2 cellular contexts compared by ENCODE assay signal in the genomic region with DNA sequence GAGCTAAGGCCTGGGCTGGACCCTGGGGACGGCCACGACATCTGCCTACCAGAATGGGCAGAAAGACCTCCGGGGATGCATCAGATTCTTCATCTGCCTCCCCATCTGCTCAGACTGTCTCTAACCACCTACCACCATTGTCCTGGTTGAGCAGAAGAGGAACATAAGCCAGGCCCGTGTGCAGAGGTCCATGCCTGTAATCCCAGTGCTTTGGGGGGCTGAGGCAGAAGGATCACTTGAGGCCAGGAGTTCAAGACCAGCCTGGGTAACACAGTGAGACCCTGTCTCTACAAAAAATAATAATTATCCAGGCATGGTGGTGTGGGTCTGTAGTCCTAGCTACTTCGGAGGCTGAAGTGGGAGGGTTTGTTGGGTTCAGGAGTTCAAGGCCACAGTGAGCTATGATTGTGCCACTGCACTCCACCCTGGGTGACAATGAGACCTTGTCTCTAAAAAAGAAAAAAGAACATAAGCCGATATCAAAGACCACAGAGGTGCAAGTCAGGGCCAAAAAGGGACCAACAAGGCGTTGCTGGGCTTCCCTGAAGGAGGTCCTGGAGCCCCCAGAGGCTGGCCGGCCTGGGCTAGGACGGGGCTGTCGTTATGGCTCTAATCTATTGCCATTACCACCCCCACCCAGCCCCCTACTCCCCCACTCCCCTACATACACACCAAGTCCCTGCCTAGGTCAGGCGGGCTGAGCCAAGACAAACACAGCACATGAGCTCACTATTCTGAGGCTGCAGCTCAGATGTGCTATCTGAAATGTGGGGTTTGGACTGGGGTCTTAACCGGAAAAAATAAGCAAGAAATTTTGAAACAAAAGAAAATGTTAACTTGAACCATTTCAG.
TF ChIP-seq lines count a peak whose summit lies in the region.

No MANE protein-coding gene starts in this region.

TF ChIP-seq in GM23338, 12 proteins besides CTCF, POLR2A, EP300 and RAD21 (continues in another document):
- TF ChIP-seq CREB1 (CRISPR knock-in tag; IDR thresholded peaks at IDR 0.05; ENCODE audit: low read depth) = no peak
- TF ChIP-seq STAT1 (IDR thresholded peaks at IDR 0.05; ENCODE audit: unreplicated experiment) = no peak
- no peak for TF ChIP-seq EZH2phosphoT487 (IDR thresholded peaks at IDR 0.05; ENCODE audit: unreplicated experiment)
- TF ChIP-seq, protein P1, sequence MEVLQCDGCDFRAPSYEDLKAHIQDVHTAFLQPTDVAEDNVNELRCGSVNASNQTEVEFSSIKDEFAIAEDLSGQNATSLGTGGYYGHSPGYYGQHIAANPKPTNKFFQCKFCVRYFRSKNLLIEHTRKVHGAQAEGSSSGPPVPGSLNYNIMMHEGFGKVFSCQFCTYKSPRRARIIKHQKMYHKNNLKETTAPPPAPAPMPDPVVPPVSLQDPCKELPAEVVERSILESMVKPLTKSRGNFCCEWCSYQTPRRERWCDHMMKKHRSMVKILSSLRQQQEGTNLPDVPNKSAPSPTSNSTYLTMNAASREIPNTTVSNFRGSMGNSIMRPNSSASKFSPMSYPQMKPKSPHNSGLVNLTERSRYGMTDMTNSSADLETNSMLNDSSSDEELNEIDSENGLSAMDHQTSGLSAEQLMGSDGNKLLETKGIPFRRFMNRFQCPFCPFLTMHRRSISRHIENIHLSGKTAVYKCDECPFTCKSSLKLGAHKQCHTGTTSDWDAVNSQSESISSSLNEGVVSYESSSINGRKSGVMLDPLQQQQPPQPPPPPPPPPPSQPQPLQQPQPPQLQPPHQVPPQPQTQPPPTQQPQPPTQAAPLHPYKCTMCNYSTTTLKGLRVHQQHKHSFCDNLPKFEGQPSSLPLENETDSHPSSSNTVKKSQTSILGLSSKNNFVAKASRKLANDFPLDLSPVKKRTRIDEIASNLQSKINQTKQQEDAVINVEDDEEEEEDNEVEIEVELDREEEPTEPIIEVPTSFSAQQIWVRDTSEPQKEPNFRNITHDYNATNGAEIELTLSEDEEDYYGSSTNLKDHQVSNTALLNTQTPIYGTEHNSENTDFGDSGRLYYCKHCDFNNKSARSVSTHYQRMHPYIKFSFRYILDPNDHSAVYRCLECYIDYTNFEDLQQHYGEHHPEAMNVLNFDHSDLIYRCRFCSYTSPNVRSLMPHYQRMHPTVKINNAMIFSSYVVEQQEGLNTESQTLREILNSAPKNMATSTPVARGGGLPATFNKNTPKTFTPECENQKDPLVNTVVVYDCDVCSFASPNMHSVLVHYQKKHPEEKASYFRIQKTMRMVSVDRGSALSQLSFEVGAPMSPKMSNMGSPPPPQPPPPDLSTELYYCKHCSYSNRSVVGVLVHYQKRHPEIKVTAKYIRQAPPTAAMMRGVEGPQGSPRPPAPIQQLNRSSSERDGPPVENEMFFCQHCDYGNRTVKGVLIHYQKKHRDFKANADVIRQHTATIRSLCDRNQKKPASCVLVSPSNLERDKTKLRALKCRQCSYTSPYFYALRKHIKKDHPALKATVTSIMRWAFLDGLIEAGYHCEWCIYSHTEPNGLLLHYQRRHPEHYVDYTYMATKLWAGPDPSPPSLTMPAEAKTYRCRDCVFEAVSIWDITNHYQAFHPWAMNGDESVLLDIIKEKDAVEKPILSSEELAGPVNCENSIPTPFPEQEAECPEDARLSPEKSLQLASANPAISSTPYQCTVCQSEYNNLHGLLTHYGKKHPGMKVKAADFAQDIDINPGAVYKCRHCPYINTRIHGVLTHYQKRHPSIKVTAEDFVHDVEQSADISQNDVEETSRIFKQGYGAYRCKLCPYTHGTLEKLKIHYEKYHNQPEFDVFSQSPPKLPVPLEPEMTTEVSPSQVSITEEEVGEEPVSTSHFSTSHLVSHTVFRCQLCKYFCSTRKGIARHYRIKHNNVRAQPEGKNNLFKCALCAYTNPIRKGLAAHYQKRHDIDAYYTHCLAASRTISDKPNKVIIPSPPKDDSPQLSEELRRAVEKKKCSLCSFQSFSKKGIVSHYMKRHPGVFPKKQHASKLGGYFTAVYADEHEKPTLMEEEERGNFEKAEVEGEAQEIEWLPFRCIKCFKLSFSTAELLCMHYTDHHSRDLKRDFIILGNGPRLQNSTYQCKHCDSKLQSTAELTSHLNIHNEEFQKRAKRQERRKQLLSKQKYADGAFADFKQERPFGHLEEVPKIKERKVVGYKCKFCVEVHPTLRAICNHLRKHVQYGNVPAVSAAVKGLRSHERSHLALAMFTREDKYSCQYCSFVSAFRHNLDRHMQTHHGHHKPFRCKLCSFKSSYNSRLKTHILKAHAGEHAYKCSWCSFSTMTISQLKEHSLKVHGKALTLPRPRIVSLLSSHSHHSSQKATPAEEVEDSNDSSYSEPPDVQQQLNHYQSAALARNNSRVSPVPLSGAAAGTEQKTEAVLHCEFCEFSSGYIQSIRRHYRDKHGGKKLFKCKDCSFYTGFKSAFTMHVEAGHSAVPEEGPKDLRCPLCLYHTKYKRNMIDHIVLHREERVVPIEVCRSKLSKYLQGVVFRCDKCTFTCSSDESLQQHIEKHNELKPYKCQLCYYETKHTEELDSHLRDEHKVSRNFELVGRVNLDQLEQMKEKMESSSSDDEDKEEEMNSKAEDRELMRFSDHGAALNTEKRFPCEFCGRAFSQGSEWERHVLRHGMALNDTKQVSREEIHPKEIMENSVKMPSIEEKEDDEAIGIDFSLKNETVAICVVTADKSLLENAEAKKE (CRISPR knock-in tag; IDR thresholded peaks at IDR 0.05) = no peak
- no peak for TF ChIP-seq POLR2AphosphoS5 (IDR thresholded peaks at IDR 0.05; ENCODE audit: low read depth)
- TF ChIP-seq, protein P2, sequence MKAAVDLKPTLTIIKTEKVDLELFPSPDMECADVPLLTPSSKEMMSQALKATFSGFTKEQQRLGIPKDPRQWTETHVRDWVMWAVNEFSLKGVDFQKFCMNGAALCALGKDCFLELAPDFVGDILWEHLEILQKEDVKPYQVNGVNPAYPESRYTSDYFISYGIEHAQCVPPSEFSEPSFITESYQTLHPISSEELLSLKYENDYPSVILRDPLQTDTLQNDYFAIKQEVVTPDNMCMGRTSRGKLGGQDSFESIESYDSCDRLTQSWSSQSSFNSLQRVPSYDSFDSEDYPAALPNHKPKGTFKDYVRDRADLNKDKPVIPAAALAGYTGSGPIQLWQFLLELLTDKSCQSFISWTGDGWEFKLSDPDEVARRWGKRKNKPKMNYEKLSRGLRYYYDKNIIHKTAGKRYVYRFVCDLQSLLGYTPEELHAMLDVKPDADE (IDR thresholded peaks at IDR 0.05) = no peak
- no peak for TF ChIP-seq ZNF114 (CRISPR knock-in tag; IDR thresholded peaks at IDR 0.05)
- TF ChIP-seq ZNF331 (CRISPR knock-in tag; IDR thresholded peaks at IDR 0.05; ENCODE audit: low read depth) = no peak
- TF ChIP-seq EZH2 (IDR thresholded peaks at IDR 0.05; ENCODE audit: low read depth, unreplicated experiment) = no peak

TF ChIP-seq in endothelial cell of umbilical vein, 7 proteins besides CTCF, POLR2A, EP300 and RAD21:
- TF ChIP-seq POLR2AphosphoS5 (IDR thresholded peaks at IDR 0.05; ENCODE audit: insufficient read depth, low read depth, low read length) (no peak), GATA2 (IDR thresholded peaks at IDR 0.05; ENCODE audit: insufficient read depth, insufficient read length, low read depth, low read length) (no peak), EZH2 (IDR thresholded peaks at IDR 0.05; ENCODE audit: borderline replicate concordance, low read depth, low read length, severe bottlenecking) (no peak), JUN (IDR thresholded peaks at IDR 0.05; ENCODE audit: borderline replicate concordance, insufficient read depth, insufficient read length, low read depth) (no peak), FOS (IDR thresholded peaks at IDR 0.05; ENCODE audit: borderline replicate concordance, insufficient read depth, low read length) (no peak), MYC (IDR thresholded peaks at IDR 0.05; ENCODE audit: low read depth, low read length) (no peak)
- TF ChIP-seq, protein P3, sequence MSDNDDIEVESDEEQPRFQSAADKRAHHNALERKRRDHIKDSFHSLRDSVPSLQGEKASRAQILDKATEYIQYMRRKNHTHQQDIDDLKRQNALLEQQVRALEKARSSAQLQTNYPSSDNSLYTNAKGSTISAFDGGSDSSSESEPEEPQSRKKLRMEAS (IDR thresholded peaks at IDR 0.05; ENCODE audit: insufficient read depth, insufficient read length) = no peak
